In genomic region chr18:35511428-35511827, GRCh38 we compare ENCODE assay signal across 11 cellular contexts. TPM values are rescaled to one million over a fixed set of nuclear protein-coding genes. Genes with fewer than 3 reads are reported as not detected.
DNase-seq lines count a peak whose midpoint lies in the region; ATAC-seq and TF ChIP-seq lines count a peak whose summit lies in the region.
"Had no signal": no experiment of that assay in that cellular context is flagged by ENCODE, and none has a peak within 500 bp of the region (broad histone marks: within the 10 kb centered on the region; RNA-seq: fewer than 3 reads in every experiment).

No MANE protein-coding gene starts in this region.

- no peak overlapping the region for H3K27ac Mint-ChIP-seq in activated CD4-positive, alpha-beta memory T cell treated with anti-CD3 and anti-CD28 coated beads for 36 hours

- H3K27me3 Mint-ChIP-seq in activated CD4-positive, alpha-beta memory T cell treated with anti-CD3 and anti-CD28 coated beads for 36 hours = no peaks in the 10 kb centered on the region

- POLR2A ChIA-PET in activated CD4-positive, alpha-beta memory T cell treated with anti-CD3 and anti-CD28 coated beads for 36 hours (lab: Charles Lee) = no interaction called here

- CTCF ChIA-PET in activated CD4-positive, alpha-beta memory T cell treated with anti-CD3 and anti-CD28 coated beads for 36 hours (lab: Charles Lee) = interaction anchor here (1.1 kb wide), 1 partner anchor 101 kb away, joined by 3 read pairs; no protein-coding TSS in a partner anchor

- no peaks in the 10 kb centered on the region for H3K9me3 Mint-ChIP-seq in activated CD4-positive, alpha-beta memory T cell treated with anti-CD3 and anti-CD28 coated beads for 36 hours

- TF ChIP-seq POLR2A in lower leg skin (IDR thresholded peaks at IDR 0.05) = no peak

- peak; percentile 91 for ATAC-seq in GM18861 (IDR thresholded peaks at IDR 0.05; ENCODE audit: unreplicated experiment)
- ATAC-seq in GM21526 (IDR thresholded peaks at IDR 0.05; ENCODE audit: low FRiP score, unreplicated experiment) = peak; percentile 79
- ATAC-seq in HG03196 (IDR thresholded peaks at IDR 0.05; ENCODE audit: unreplicated experiment) = peak; percentile 90

- no peak overlapping the region for H3K4me3 ChIP-seq in lower leg skin (ENCODE audit: low read depth, poor library complexity, severe bottlenecking)
- H3K4me3 ChIP-seq: esophagus squamous epithelium, skin epidermis had no signal

- 77 to 82% methylated on average over 2 of the region's 2 CpGs for WGBS in lower leg skin, 2 donors

- no peak for TF ChIP-seq CTCF in lower leg skin (IDR thresholded peaks at IDR 0.05)

- H3K4me1 Mint-ChIP-seq in activated CD4-positive, alpha-beta memory T cell treated with anti-CD3 and anti-CD28 coated beads for 36 hours (ENCODE audit: low read depth) = no peaks in the 10 kb centered on the region

- intact Hi-C loops in lower leg skin (cut with DNase I; ENCODE audit: low total_unique reads) = no loop called here
- intact Hi-C loops in activated CD4-positive, alpha-beta memory T cell treated with anti-CD3 and anti-CD28 coated beads for 36 hours (cut with micrococcal nuclease) = loop anchor here (5.0 kb wide), 1 partner anchor 104 kb away; no protein-coding TSS in a partner anchor

- no peak overlapping the region for H3K4me3 Mint-ChIP-seq in activated CD4-positive, alpha-beta memory T cell treated with anti-CD3 and anti-CD28 coated beads for 36 hours

- DNase-seq in lower leg skin (ENCODE audit: low spot score in 2 of 2) = peak; percentile 4 to 14
- no peak for DNase-seq in stimulated activated CD4-positive, alpha-beta T cell treated with anti-CD3 and anti-CD28 coated beads, Interleukin-12 subunit alpha, Interleukin-12 subunit beta, amount 100 ng/mL, for 4 hours
- DNase-seq in NCI-H774 (lab: John Stamatoyannopoulos, UW) = no peak
- DNase-seq in DMS 273 treated with DMSO at 0.1 percent for 48 hours (lab: John Stamatoyannopoulos, UW) = no peak
- no peak for DNase-seq in activated CD4-positive, alpha-beta memory T cell treated with anti-CD3 and anti-CD28 coated beads for 36 hours
- DNase-seq: esophagus squamous epithelium, mesendoderm had no signal

- H3K36me3 Mint-ChIP-seq in activated CD4-positive, alpha-beta memory T cell treated with anti-CD3 and anti-CD28 coated beads for 36 hours = no peaks in the 10 kb centered on the region

RNA-seq across cellular contexts. Expression of gene INO80C, which starts 13.7 kb away (rescaled TPM):
- total RNA-seq in lower leg skin = 10 to 100 TPM in 3 of 4 donors, 1 to 10 TPM in 1; 10.0 to 19.8 (median 15.2) TPM
- 10 to 100 TPM; 25.3 to 28.5 TPM for total RNA-seq in activated CD4-positive, alpha-beta memory T cell treated with anti-CD3 and anti-CD28 coated beads for 36 hours

Comparison
In these comparisons a context has a peak if more than half of its experiments do, and no peak if none do; other contexts are left out.
1. DNase-seq: peak in lower leg skin (2 of 2); none in stimulated activated CD4-positive, alpha-beta T cell treated with anti-CD3 and anti-CD28 coated beads, Interleukin-12 subunit alpha, Interleukin-12 subunit beta, amount 100 ng/mL, for 4 hours (single experiment), NCI-H774 (single experiment), DMS 273 treated with DMSO at 0.1 percent for 48 hours (single experiment) and activated CD4-positive, alpha-beta memory T cell treated with anti-CD3 and anti-CD28 coated beads for 36 hours (single experiment).
2. Peak in every context shown above with its lines, with median percentiles within 50 percentile points of each other: ATAC-seq.